In genomic region chr4:153142700-153143438, GRCh38 we compare ENCODE assay signal across 8 cellular contexts.
DNase-seq lines count a peak whose midpoint lies in the region; ATAC-seq, FAIRE-seq and TF ChIP-seq lines count a peak whose summit lies in the region.

No MANE protein-coding gene starts in this region.

- no peaks in the 10 kb centered on the region for H3K27me3 ChIP-seq in CD4-positive, alpha-beta memory T cell (ENCODE audit: insufficient read depth, low read length)
- H3K27me3 ChIP-seq in endothelial cell of umbilical vein (ENCODE audit: control insufficient read depth in 2 of 2, insufficient read depth in 2 of 2, low read length in 2 of 2) (no peaks in the 10 kb centered on the region), subcutaneous abdominal adipose tissue (ENCODE audit: control insufficient read depth in 5 of 5, insufficient read depth in 4 of 5, low read length in 5 of 5) (no peaks in the 10 kb centered on the region)

- H3K9me3 Mint-ChIP-seq in CD4-positive, alpha-beta memory T cell, result no peaks in the 10 kb centered on the region

- H3K36me3 ChIP-seq in CD4-positive, alpha-beta memory T cell (ENCODE audit: insufficient read depth, low read length), result no peaks in the 10 kb centered on the region
- no peaks in the 10 kb centered on the region for H3K36me3 ChIP-seq in endothelial cell of umbilical vein (ENCODE audit: control insufficient read depth in 2 of 2, extremely low read depth in 1 of 2, insufficient read depth in 2 of 2, low read length in 2 of 2)
- H3K36me3 ChIP-seq in mucosa of descending colon (ENCODE audit: low read depth), result no peaks in the 10 kb centered on the region
- no peaks in the 10 kb centered on the region for H3K36me3 ChIP-seq in subcutaneous abdominal adipose tissue (ENCODE audit: control insufficient read depth in 5 of 5, insufficient read depth in 5 of 5, low read length in 5 of 5)

- H3K9ac ChIP-seq in endothelial cell of umbilical vein (replicated peaks; ENCODE audit: extremely low read depth, insufficient read depth, low read length), result no peak overlapping the region
- no peak overlapping the region for H3K9ac ChIP-seq in subcutaneous abdominal adipose tissue (ENCODE audit: low read length in 5 of 5)

- H2AFZ ChIP-seq in endothelial cell of umbilical vein (ENCODE audit: low read depth, low read length), result no peak overlapping the region

- no peak overlapping the region for H3K27ac Mint-ChIP-seq in CD4-positive, alpha-beta memory T cell

- TF ChIP-seq CTCF in endothelial cell of umbilical vein (IDR thresholded peaks at IDR 0.05; ENCODE audit: extremely low read depth in 1 of 2, insufficient read depth in 1 of 2, low read depth in 1 of 2, low read length in 2 of 2) (peak; percentile 80), mucosa of descending colon (IDR thresholded peaks at IDR 0.05) (peak; percentile 39)

- peak overlapping the region; percentile 28 for H3K4me2 ChIP-seq in endothelial cell of umbilical vein (ENCODE audit: insufficient read depth, low read length)

- no peak for TF ChIP-seq POLR2A in endothelial cell of umbilical vein (IDR thresholded peaks at IDR 0.05; ENCODE audit: low read depth, low read length)

- intact Hi-C loops in CD4-positive, alpha-beta memory T cell (cut with micrococcal nuclease), result loop anchor here (1.0 kb wide), 7 partner anchors 10 to 607 kb away; partner anchors contain the start of gene MND1
- intact Hi-C loops in endothelial cell of umbilical vein (cut with micrococcal nuclease), result loop anchor here (1.0 to 2.0 kb wide), 9 partner anchors 64 to 607 kb away; no protein-coding TSS in a partner anchor
- intact Hi-C loops in mucosa of descending colon (cut with DNase I, micrococcal nuclease), result loop anchor here in 1 of 2 donors (10.0 kb wide), 1 partner anchor 502 kb away; no protein-coding TSS in a partner anchor

- H3K4me3 Mint-ChIP-seq in CD4-positive, alpha-beta memory T cell, result no peak overlapping the region

- H3K36me3 Mint-ChIP-seq in CD4-positive, alpha-beta memory T cell, result no peaks in the 10 kb centered on the region

- no peaks in the 10 kb centered on the region for H3K79me2 ChIP-seq in endothelial cell of umbilical vein (ENCODE audit: control insufficient read depth, insufficient read depth, low read length)

- H3K27me3 Mint-ChIP-seq in CD4-positive, alpha-beta memory T cell, result no peaks in the 10 kb centered on the region

- ATAC-seq in HG03342 (IDR thresholded peaks at IDR 0.05; ENCODE audit: unreplicated experiment) (peak; percentile 51), mucosa of descending colon (peak; percentile 86), GM18868 (IDR thresholded peaks at IDR 0.05; ENCODE audit: unreplicated experiment) (no peak)

- no peak overlapping the region for H3K27ac ChIP-seq in CD4-positive, alpha-beta memory T cell (ENCODE audit: low read depth, low read length)
- H3K27ac ChIP-seq in endothelial cell of umbilical vein (ENCODE audit: insufficient read depth, low read depth, low read length) (no peak overlapping the region), subcutaneous abdominal adipose tissue (ENCODE audit: low read depth, low read length) (no peak overlapping the region)

- no TSS peak for BruUV-seq in endothelial cell of umbilical vein (replicated peaks; lab: Mats Ljungman, UMichigan)

- dilution Hi-C loops in endothelial cell of umbilical vein (cut with MboI; ENCODE audit: extremely low pct_ligation_motif_present, low sequenced_read_pairs), result no loop called here

- CTCF ChIA-PET in CD4-positive, alpha-beta memory T cell (lab: Charles Lee; ENCODE audit: partially characterized antibody), result interaction anchor here (0.6 to 2.9 kb wide), 38 partner anchors 10 to 607 kb away, joined by 3 to 26 read pairs (median 4); no protein-coding TSS in a partner anchor
- CTCF ChIA-PET in endothelial cell of umbilical vein (lab: Charles Lee), result interaction anchor here (0.6 to 2.0 kb wide), 53 partner anchors 8 to 609 kb away, joined by 3 to 69 read pairs (median 5); partner anchors contain the start of genes MND1 and TRIM2

- DNase-seq in CD4-positive, alpha-beta memory T cell, result peak; percentile 63 to 68 (median 64)
- DNase-seq in NCI-H524 (lab: John Stamatoyannopoulos, UW) (peak; percentile 74 to 78), endothelial cell of umbilical vein (ENCODE audit: low read depth, low spot score) (peak; percentile 79), mucosa of descending colon (peak; percentile 75 to 94 (median 86))
- DNase-seq in activated CD4-positive, alpha-beta T cell treated with anti-CD3 and anti-CD28 coated beads, Interleukin-2, amount 50 U/mL, for 4 hours, result peak; percentile 48 to 52

- H3K9me3 ChIP-seq in CD4-positive, alpha-beta memory T cell (ENCODE audit: control insufficient read depth in 1 of 2, low read length in 2 of 2), result no peaks in the 10 kb centered on the region
- H3K9me3 ChIP-seq in endothelial cell of umbilical vein (replicated peaks; ENCODE audit: control insufficient read depth, insufficient read depth, low read length) (no peaks in the 10 kb centered on the region), mucosa of descending colon (no peaks in the 10 kb centered on the region), subcutaneous abdominal adipose tissue (ENCODE audit: control insufficient read depth in 5 of 5, low read length in 5 of 5) (no peaks in the 10 kb centered on the region)

- H3K4me1 ChIP-seq in CD4-positive, alpha-beta memory T cell (ENCODE audit: insufficient read depth, low read length), result peaks cover 4% of the 10 kb centered on the region
- H3K4me1 ChIP-seq in endothelial cell of umbilical vein (ENCODE audit: control insufficient read depth, extremely low read depth, insufficient read depth, low read length), result peaks cover 14% of the 10 kb centered on the region
- H3K4me1 ChIP-seq in mucosa of descending colon (ENCODE audit: low read depth), result no peaks in the 10 kb centered on the region
- peaks cover 0 to 5% (median 4%) of the 10 kb centered on the region in 5 donors for H3K4me1 ChIP-seq in subcutaneous abdominal adipose tissue (ENCODE audit: control insufficient read depth in 5 of 5, insufficient read depth in 5 of 5, low read length in 5 of 5)

- no peaks in the 10 kb centered on the region for H4K20me1 ChIP-seq in endothelial cell of umbilical vein (replicated peaks; ENCODE audit: control insufficient read depth, extremely low read depth, insufficient read depth, low read length)

- no peaks in the 10 kb centered on the region for H3K9me1 ChIP-seq in endothelial cell of umbilical vein (replicated peaks; ENCODE audit: control insufficient read depth, extremely low read depth, insufficient read depth, low read length)

- peak; percentile 93 for FAIRE-seq in endothelial cell of umbilical vein (lab: Jason Lieb, UNC)

- H3K4me1 Mint-ChIP-seq in CD4-positive, alpha-beta memory T cell, result peaks cover 0 to 12% (median 5%) of the 10 kb centered on the region in 4 donors

- POLR2A ChIA-PET in CD4-positive, alpha-beta memory T cell (lab: Charles Lee; ENCODE audit: partially characterized antibody), result interaction anchor here (0.8 to 0.9 kb wide), 3 partner anchors 10 to 500 kb away, joined by 3 to 4 read pairs (median 3); no protein-coding TSS in a partner anchor
- POLR2A ChIA-PET in endothelial cell of umbilical vein (lab: Charles Lee), result no interaction called here

- no peak overlapping the region for H3K4me3 ChIP-seq in CD4-positive, alpha-beta memory T cell (ENCODE audit: low read length in 2 of 2)
- H3K4me3 ChIP-seq in endothelial cell of umbilical vein (replicated peaks in 1 of 3; ENCODE audit: insufficient read depth in 1 of 3, low read depth in 1 of 3, low read length in 3 of 3) (no peak overlapping the region), mucosa of descending colon (no peak overlapping the region), subcutaneous abdominal adipose tissue (ENCODE audit: low read depth in 1 of 5, low read length in 5 of 5) (peak overlapping the region in 3 of 5 donors; percentile 7 to 45 (median 40))

TF ChIP-seq in endothelial cell of umbilical vein, 7 proteins besides CTCF, POLR2A, EP300 and RAD21:
- TF ChIP-seq POLR2AphosphoS5 (IDR thresholded peaks at IDR 0.05; ENCODE audit: insufficient read depth, low read depth, low read length) (no peak), GATA2 (IDR thresholded peaks at IDR 0.05; ENCODE audit: insufficient read depth, insufficient read length, low read depth, low read length) (no peak), FOS (IDR thresholded peaks at IDR 0.05; ENCODE audit: borderline replicate concordance, insufficient read depth, low read length) (no peak), MYC (IDR thresholded peaks at IDR 0.05; ENCODE audit: low read depth, low read length) (no peak), JUN (IDR thresholded peaks at IDR 0.05; ENCODE audit: borderline replicate concordance, insufficient read depth, insufficient read length, low read depth) (no peak), EZH2 (IDR thresholded peaks at IDR 0.05; ENCODE audit: borderline replicate concordance, low read depth, low read length, severe bottlenecking) (no peak), MAX (IDR thresholded peaks at IDR 0.05; ENCODE audit: insufficient read depth, insufficient read length) (no peak)

Comparison
In these comparisons a context has a peak if more than half of its experiments do, and no peak if none do; other contexts are left out.
1. H3K4me3 ChIP-seq: peak in subcutaneous abdominal adipose tissue (3 of 5); none in CD4-positive, alpha-beta memory T cell (0 of 2), endothelial cell of umbilical vein (0 of 3) and mucosa of descending colon (single experiment).
2. Peak in every context shown above with its lines, with median percentiles within 50 percentile points of each other: DNase-seq.